ENCODE assay signal across 27 cellular contexts in genomic region chr3:134829716-134830115, GRCh38.
"Had no signal": no experiment of that assay in that cellular context is flagged by ENCODE, and none has a peak within 500 bp of the region (broad histone marks: within the 10 kb centered on the region; RNA-seq: fewer than 3 reads in every experiment).

No MANE protein-coding gene starts in this region.

- H3K27ac Mint-ChIP-seq: activated CD4-positive, alpha-beta T cell treated with anti-CD3 and anti-CD28 coated beads, Interleukin-2, amount 10 ng/mL, durations not matched to agents 7 days and 5 days; activated CD8-positive, alpha-beta T cell treated with anti-CD3 and anti-CD28 coated beads for 36 hours; activated naive CD4-positive, alpha-beta T cell treated with anti-CD3 and anti-CD28 coated beads, Interleukin-2, amount 10 ng/mL, durations not matched to agents 7 days and 5 days; activated naive CD4-positive, alpha-beta T cell treated with anti-CD3 and anti-CD28 coated beads, Interleukin-2, amount 50 U/mL, for 72 hours; activated naive CD8-positive, alpha-beta T cell treated with anti-CD3 and anti-CD28 coated beads, Interleukin-2, amount 10 ng/mL, durations not matched to agents 7 days and 5 days; activated T-helper 17 cell treated with anti-CD3 and anti-CD28 coated beads, Interleukin-2, amount 50 U/mL, for 72 hours; dendritic cell treated with granulocyte-macrophage colony-stimulating factor and Interleukin-4, amounts not matched to agents 40 ng/mL and 50 ng/mL, for 4 days had no signal

- H3K9me3 Mint-ChIP-seq: activated CD4-positive, alpha-beta T cell treated with anti-CD3 and anti-CD28 coated beads, Interleukin-2, amount 10 ng/mL, durations not matched to agents 7 days and 5 days; activated CD8-positive, alpha-beta T cell treated with anti-CD3 and anti-CD28 coated beads for 36 hours; activated naive CD4-positive, alpha-beta T cell treated with anti-CD3 and anti-CD28 coated beads, Interleukin-2, amount 10 ng/mL, durations not matched to agents 7 days and 5 days; activated naive CD8-positive, alpha-beta T cell treated with anti-CD3 and anti-CD28 coated beads, Interleukin-2, amount 10 ng/mL, durations not matched to agents 7 days and 5 days; activated T-cell treated with anti-CD3 and anti-CD28 coated beads, Interleukin-2, amount 50 U/mL, for 4 hours; activated T-helper 17 cell treated with anti-CD3 and anti-CD28 coated beads, Interleukin-2, amount 50 U/mL, for 72 hours; central memory CD8-positive, alpha-beta T cell; dendritic cell treated with granulocyte-macrophage colony-stimulating factor and Interleukin-4, amounts not matched to agents 40 ng/mL and 50 ng/mL, for 4 days had no signal

- ATAC-seq: activated CD8-positive, alpha-beta T cell treated with anti-CD3 and anti-CD28 coated beads for 36 hours; activated naive CD4-positive, alpha-beta T cell treated with anti-CD3 and anti-CD28 coated beads, Interleukin-2, amount 50 U/mL, for 72 hours; activated T-cell treated with anti-CD3 and anti-CD28 coated beads, Interleukin-2, amount 50 U/mL, for 4 hours; activated T-helper 17 cell treated with anti-CD3 and anti-CD28 coated beads, Interleukin-2, amount 50 U/mL, for 72 hours; gastroesophageal sphincter; heart right ventricle had no signal

- H3K4me3 Mint-ChIP-seq: activated CD4-positive, alpha-beta T cell treated with anti-CD3 and anti-CD28 coated beads, Interleukin-2, amount 10 ng/mL, durations not matched to agents 7 days and 5 days; activated CD8-positive, alpha-beta T cell treated with anti-CD3 and anti-CD28 coated beads for 36 hours; activated naive CD4-positive, alpha-beta T cell treated with anti-CD3 and anti-CD28 coated beads, Interleukin-2, amount 10 ng/mL, durations not matched to agents 7 days and 5 days; activated naive CD8-positive, alpha-beta T cell treated with anti-CD3 and anti-CD28 coated beads, Interleukin-2, amount 10 ng/mL, durations not matched to agents 7 days and 5 days; activated T-cell treated with anti-CD3 and anti-CD28 coated beads, Interleukin-2, amount 50 U/mL, for 4 hours; activated T-helper 17 cell treated with anti-CD3 and anti-CD28 coated beads, Interleukin-2, amount 50 U/mL, for 72 hours; brain; central memory CD8-positive, alpha-beta T cell; dendritic cell treated with granulocyte-macrophage colony-stimulating factor and Interleukin-4, amounts not matched to agents 40 ng/mL and 50 ng/mL, for 4 days had no signal

- H3K4me1 Mint-ChIP-seq: activated CD4-positive, alpha-beta T cell treated with anti-CD3 and anti-CD28 coated beads, Interleukin-2, amount 10 ng/mL, durations not matched to agents 7 days and 5 days; activated naive CD4-positive, alpha-beta T cell treated with anti-CD3 and anti-CD28 coated beads, Interleukin-2, amount 10 ng/mL, durations not matched to agents 7 days and 5 days; activated naive CD8-positive, alpha-beta T cell treated with anti-CD3 and anti-CD28 coated beads, Interleukin-2, amount 10 ng/mL, durations not matched to agents 7 days and 5 days; activated T-helper 17 cell treated with anti-CD3 and anti-CD28 coated beads, Interleukin-2, amount 50 U/mL, for 72 hours; central memory CD8-positive, alpha-beta T cell had no signal

- H3K27ac ChIP-seq: ascending aorta, breast epithelium, colonic mucosa, esophagus squamous epithelium, gastroesophageal sphincter, heart right ventricle, hepatocyte had no signal

- H3K27me3 ChIP-seq: ascending aorta, breast epithelium, colonic mucosa, dorsolateral prefrontal cortex, esophagus squamous epithelium, gastroesophageal sphincter had no signal

- H3K36me3 ChIP-seq: ascending aorta, breast epithelium, colonic mucosa, esophagus squamous epithelium, gastroesophageal sphincter, heart right ventricle had no signal

- H3K36me3 Mint-ChIP-seq: activated naive CD4-positive, alpha-beta T cell treated with anti-CD3 and anti-CD28 coated beads, Interleukin-2, amount 10 ng/mL, durations not matched to agents 7 days and 5 days; activated naive CD4-positive, alpha-beta T cell treated with anti-CD3 and anti-CD28 coated beads, Interleukin-2, amount 50 U/mL, for 72 hours; activated naive CD8-positive, alpha-beta T cell treated with anti-CD3 and anti-CD28 coated beads, Interleukin-2, amount 10 ng/mL, durations not matched to agents 7 days and 5 days; brain had no signal

- DNase-seq: activated CD4-positive, alpha-beta T cell treated with anti-CD3 and anti-CD28 coated beads for 1 hour; activated CD4-positive, alpha-beta T cell treated with anti-CD3 and anti-CD28 coated beads for 4 hours; activated CD4-positive, alpha-beta T cell treated with anti-CD3 and anti-CD28 coated beads, Interleukin-2, amount 10 ng/mL, durations not matched to agents 7 days and 5 days; activated CD4-positive, alpha-beta T cell treated with anti-CD3 and anti-CD28 coated beads, Interleukin-2, amount 50 U/mL, for 4 hours; activated CD8-positive, alpha-beta memory T cell treated with anti-CD3 and anti-CD28 coated beads for 24 hours; activated CD8-positive, alpha-beta T cell treated with anti-CD3 and anti-CD28 coated beads for 36 hours; activated effector memory CD4-positive, alpha-beta T cell treated with anti-CD3 and anti-CD28 coated beads, Interleukin-2, amount 50 U/mL, for 16 hours; activated naive CD4-positive, alpha-beta T cell; activated naive CD4-positive, alpha-beta T cell treated with anti-CD3 and anti-CD28 coated beads, Interleukin-2, amount 10 ng/mL, durations not matched to agents 7 days and 5 days; activated naive CD8-positive, alpha-beta T cell treated with anti-CD3 and anti-CD28 coated beads, Interleukin-2, amount 10 ng/mL, durations not matched to agents 7 days and 5 days; activated T-cell treated with anti-CD3 and anti-CD28 coated beads, Interleukin-2, amount 50 U/mL, for 4 hours; colonic mucosa; effector memory CD4-positive, alpha-beta T cell; esophagus squamous epithelium; foreskin melanocyte; heart right ventricle; T-helper 2 cell had no signal

- H3K4me3 ChIP-seq: ascending aorta, breast epithelium, colonic mucosa, dorsolateral prefrontal cortex, esophagus squamous epithelium, gastroesophageal sphincter, heart right ventricle, hepatocyte had no signal
